30 cellular contexts compared by ENCODE assay signal in the genomic region with DNA sequence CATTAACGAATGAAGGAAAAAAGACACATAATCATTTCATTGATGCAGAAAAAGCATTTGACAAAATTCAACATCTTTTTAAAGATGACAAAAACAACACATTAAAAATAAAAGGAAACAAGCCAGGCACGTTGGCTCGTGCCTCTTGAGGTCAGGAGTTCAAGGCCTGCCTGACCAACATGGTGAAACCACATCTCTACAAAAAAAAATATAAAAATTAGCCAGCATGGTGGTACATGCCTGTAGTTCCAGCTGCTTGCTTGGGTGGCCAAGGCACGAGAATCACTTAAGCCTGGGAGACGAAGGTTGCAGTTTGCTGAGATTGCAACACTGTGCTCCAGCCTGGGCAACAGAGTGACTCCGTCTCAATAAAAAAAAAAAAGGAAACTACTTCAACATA.
"Had no signal": no experiment of that assay in that cellular context is flagged by ENCODE, and none has a peak within 500 bp of the region (broad histone marks: within the 10 kb centered on the region; RNA-seq: fewer than 3 reads in every experiment).

No MANE protein-coding gene starts in this region.

- H3K36me3 ChIP-seq: adrenal gland, breast epithelium, colonic mucosa had no signal

- H3K9me3 ChIP-seq: adrenal gland, ascending aorta, colonic mucosa, gastrocnemius medialis had no signal

- H3K4me1 ChIP-seq: adrenal gland, ascending aorta, breast epithelium, colonic mucosa, foreskin keratinocyte, gastrocnemius medialis had no signal

- ATAC-seq: activated CD4-positive, alpha-beta T cell treated with anti-CD3 and anti-CD28 coated beads for 36 hours; activated CD8-positive, alpha-beta memory T cell treated with anti-CD3 and anti-CD28 coated beads, Interleukin-2, amount 10 ng/mL, durations not matched to agents 7 days and 5 days; activated CD8-positive, alpha-beta T cell treated with anti-CD3 and anti-CD28 coated beads, Interleukin-2, amount 10 ng/mL, durations not matched to agents 7 days and 5 days; activated naive CD8-positive, alpha-beta T cell treated with anti-CD3 and anti-CD28 coated beads, Interleukin-2, amount 50 U/mL, for 24 hours; esophagus mucosa; foreskin keratinocyte; gastrocnemius medialis; T-helper 17 cell had no signal

- DNase-seq: activated B cell treated with CpG ODN at 0.5 μM for 24 hours; activated CD4-positive, alpha-beta memory T cell treated with anti-CD3 and anti-CD28 coated beads for 36 hours; activated CD4-positive, alpha-beta T cell treated with anti-CD3 and anti-CD28 coated beads for 36 hours; activated CD4-positive, alpha-beta T cell treated with anti-CD3 and anti-CD28 coated beads, Interleukin-2, amount 10 ng/mL, durations not matched to agents 24 days and 14 days; activated CD4-positive, CD25-positive, alpha-beta regulatory T cell treated with anti-CD3 and anti-CD28 coated beads, Interleukin-2, amount 50 U/mL, for 72 hours; activated CD8-positive, alpha-beta memory T cell treated with anti-CD3 and anti-CD28 coated beads, Interleukin-2, amount 10 ng/mL, durations not matched to agents 7 days and 5 days; activated CD8-positive, alpha-beta memory T cell treated with anti-CD3 and anti-CD28 coated beads, Interleukin-2, amount 50 U/mL, for 4 hours; activated CD8-positive, alpha-beta T cell treated with anti-CD3 and anti-CD28 coated beads, Interleukin-2, amount 10 ng/mL, durations not matched to agents 7 days and 5 days; activated effector memory CD4-positive, alpha-beta T cell treated with anti-CD3 and anti-CD28 coated beads, Interleukin-2, amount 50 U/mL, for 16 hours; activated naive CD4-positive, alpha-beta T cell treated with anti-CD3 and anti-CD28 coated beads for 36 hours; activated naive CD8-positive, alpha-beta T cell treated with anti-CD3 and anti-CD28 coated beads for 36 hours; activated naive CD8-positive, alpha-beta T cell treated with anti-CD3 and anti-CD28 coated beads, Interleukin-2, amount 50 U/mL, for 24 hours; activated T-cell treated with anti-CD3 and anti-CD28 coated beads, Interleukin-2, amount 50 U/mL, for 1 hour; activated T-cell treated with anti-CD3 and anti-CD28 coated beads, Interleukin-2, amount 50 U/mL, for 48 hours; central memory CD4-positive, alpha-beta T cell; cerebellar nuclear complex; colonic mucosa; effector CD8-positive, alpha-beta T cell; foreskin keratinocyte; gastrocnemius medialis; T-helper 1 cell; T-helper 17 cell; T1000; WERI-Rb-1 had no signal

- H3K27ac ChIP-seq: adrenal gland, ascending aorta, breast epithelium, cardiac muscle cell, colonic mucosa, epithelial cell of prostate, foreskin keratinocyte, gastrocnemius medialis, WERI-Rb-1 had no signal

- H3K4me3 ChIP-seq: adrenal gland, ascending aorta, breast epithelium, cardiac muscle cell, colonic mucosa, gastrocnemius medialis had no signal

- H3K27me3 ChIP-seq: adrenal gland, ascending aorta, breast epithelium, cardiac muscle cell, colonic mucosa, foreskin keratinocyte, gastrocnemius medialis had no signal
